In the genomic region with DNA sequence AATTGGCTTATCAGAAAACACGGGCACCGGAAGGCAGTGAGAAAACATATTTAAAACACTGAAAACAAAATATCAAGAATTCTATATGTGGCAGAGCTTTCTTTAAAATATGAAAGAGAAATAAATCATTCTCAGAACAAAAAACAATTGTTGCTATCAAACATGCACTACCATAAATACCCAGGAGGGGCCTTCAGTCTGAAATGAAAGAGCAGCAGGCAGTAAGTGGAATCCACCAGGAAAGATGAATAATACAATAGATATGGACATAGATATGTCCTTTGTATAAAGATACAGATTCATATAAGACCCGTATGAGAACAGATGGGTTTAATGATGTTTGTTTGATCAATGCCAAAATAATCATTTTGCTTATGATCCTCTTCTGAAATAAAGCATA, we compare ENCODE assay signal across 21 cellular contexts.
A peak's percentile ranks its signal among the peaks of the same experiment; 100 is the strongest.
DNase-seq lines count a peak whose midpoint lies in the region; TF ChIP-seq lines count a peak whose summit lies in the region.
"Had no signal": no experiment of that assay in that cellular context is flagged by ENCODE, and none has a peak within 500 bp of the region (broad histone marks: within the 10 kb centered on the region; RNA-seq: fewer than 3 reads in every experiment).

No MANE protein-coding gene starts in this region.

- H3K36me3 Mint-ChIP-seq in chondrocyte (ENCODE audit: low read depth), result peaks cover 12% of the 10 kb centered on the region

- peaks cover 46% of the 10 kb centered on the region for H3K9me3 Mint-ChIP-seq in chondrocyte (ENCODE audit: low read depth)

- DNase-seq in NCI-H2171 treated with DMSO at 0.1 percent for 48 hours (lab: John Stamatoyannopoulos, UW) (peak; percentile 37), NCI-H2171 (lab: John Stamatoyannopoulos, UW) (no peak), LNCaP clone FGC (ENCODE audit: low read depth) (no peak), chondrocyte (ENCODE audit: low spot score) (no peak), osteoblast (ENCODE audit: insufficient read length, low spot score, missing footprints) (no peak), midbrain (lab: John Stamatoyannopoulos, UW) (no peak), RPMI8226 (no peak), iPS-NIHi11 (ENCODE audit: low spot score) (no peak)
- DNase-seq: 8988T; activated T-cell treated with anti-CD3 and anti-CD28 coated beads, Interleukin-2, amount 50 U/mL, for 72 hours; caudate nucleus; CD4-positive, alpha-beta T cell; left colon; mucosa of descending colon; nucleus accumbens; right cardiac atrium; stimulated activated CD4-positive, alpha-beta T cell treated with anti-CD3 and anti-CD28 coated beads, Interleukin-15, amount 100 ng/mL, for 24 hours; stimulated activated naive CD4-positive, alpha-beta T cell treated with Interleukin-2 at 50 U/mL for 16 hours; T-helper 17 cell; upper lobe of left lung had no signal

- no peaks in the 10 kb centered on the region for H3K4me1 Mint-ChIP-seq in chondrocyte (ENCODE audit: low read depth)
- H3K4me1 Mint-ChIP-seq: T-helper 17 cell had no signal

- no peaks in the 10 kb centered on the region for H3K4me1 ChIP-seq in osteoblast (ENCODE audit: insufficient read depth, low read length)
- H3K4me1 ChIP-seq: upper lobe of left lung had no signal

- no peak overlapping the region for H3K27ac ChIP-seq in osteoblast (ENCODE audit: low read depth, low read length)
- H3K27ac ChIP-seq: upper lobe of left lung had no signal

- H3K9me3 ChIP-seq in osteoblast (ENCODE audit: low read depth, low read length), result no peaks in the 10 kb centered on the region
- H3K9me3 ChIP-seq: mucosa of descending colon had no signal

- no peak overlapping the region for H2AFZ ChIP-seq in osteoblast (ENCODE audit: low read length)

- H3K27me3 Mint-ChIP-seq in chondrocyte (ENCODE audit: low read depth), result peaks cover 3% of the 10 kb centered on the region

- no peaks in the 10 kb centered on the region for H3K36me3 ChIP-seq in osteoblast (ENCODE audit: insufficient read depth, low read length)
- H3K36me3 ChIP-seq: upper lobe of left lung had no signal

- H3K4me2 ChIP-seq in osteoblast (ENCODE audit: insufficient read depth, low read length), result no peak overlapping the region

- H3K27ac Mint-ChIP-seq in chondrocyte (ENCODE audit: unreplicated experiment), result no peak overlapping the region
- H3K27ac Mint-ChIP-seq: activated T-cell treated with anti-CD3 and anti-CD28 coated beads, Interleukin-2, amount 50 U/mL, for 72 hours; CD4-positive, alpha-beta T cell; T-helper 17 cell had no signal

- no peaks in the 10 kb centered on the region for H3K27me3 ChIP-seq in osteoblast (ENCODE audit: insufficient read depth, low read length)
- H3K27me3 ChIP-seq: upper lobe of left lung had no signal

- H3K4me3 Mint-ChIP-seq in chondrocyte (ENCODE audit: unreplicated experiment), result no peak overlapping the region
- H3K4me3 Mint-ChIP-seq: activated T-cell treated with anti-CD3 and anti-CD28 coated beads, Interleukin-2, amount 50 U/mL, for 72 hours; CD4-positive, alpha-beta T cell; T-helper 17 cell had no signal

- no peaks in the 10 kb centered on the region for H3K79me2 ChIP-seq in osteoblast (ENCODE audit: insufficient read depth, low read length)

- no peak overlapping the region for H3K4me3 ChIP-seq in LNCaP clone FGC (ENCODE audit: low read depth, low read length)
- H3K4me3 ChIP-seq in osteoblast (ENCODE audit: insufficient read depth, low read length), result no peak overlapping the region
- H3K4me3 ChIP-seq: K562, mucosa of descending colon, upper lobe of left lung had no signal

- peak; percentile 22; the same call in 1 of the 2 replicates for TF ChIP-seq CTCF in LNCaP clone FGC (IDR thresholded peaks at IDR 0.05; ENCODE audit: control insufficient read depth, extremely low read depth, insufficient read depth)
- peak; percentile 57 for TF ChIP-seq CTCF in chondrocyte (IDR thresholded peaks at IDR 0.05)
- peak; percentile 24 for TF ChIP-seq CTCF in osteoblast (IDR thresholded peaks at IDR 0.05; ENCODE audit: extremely low read depth, low read depth, low read length)

- H4K20me1 ChIP-seq in osteoblast (ENCODE audit: insufficient read depth, low read length), result no peaks in the 10 kb centered on the region
